Comparison of ENCODE assay signal across 1 cellular context in the genomic region with DNA sequence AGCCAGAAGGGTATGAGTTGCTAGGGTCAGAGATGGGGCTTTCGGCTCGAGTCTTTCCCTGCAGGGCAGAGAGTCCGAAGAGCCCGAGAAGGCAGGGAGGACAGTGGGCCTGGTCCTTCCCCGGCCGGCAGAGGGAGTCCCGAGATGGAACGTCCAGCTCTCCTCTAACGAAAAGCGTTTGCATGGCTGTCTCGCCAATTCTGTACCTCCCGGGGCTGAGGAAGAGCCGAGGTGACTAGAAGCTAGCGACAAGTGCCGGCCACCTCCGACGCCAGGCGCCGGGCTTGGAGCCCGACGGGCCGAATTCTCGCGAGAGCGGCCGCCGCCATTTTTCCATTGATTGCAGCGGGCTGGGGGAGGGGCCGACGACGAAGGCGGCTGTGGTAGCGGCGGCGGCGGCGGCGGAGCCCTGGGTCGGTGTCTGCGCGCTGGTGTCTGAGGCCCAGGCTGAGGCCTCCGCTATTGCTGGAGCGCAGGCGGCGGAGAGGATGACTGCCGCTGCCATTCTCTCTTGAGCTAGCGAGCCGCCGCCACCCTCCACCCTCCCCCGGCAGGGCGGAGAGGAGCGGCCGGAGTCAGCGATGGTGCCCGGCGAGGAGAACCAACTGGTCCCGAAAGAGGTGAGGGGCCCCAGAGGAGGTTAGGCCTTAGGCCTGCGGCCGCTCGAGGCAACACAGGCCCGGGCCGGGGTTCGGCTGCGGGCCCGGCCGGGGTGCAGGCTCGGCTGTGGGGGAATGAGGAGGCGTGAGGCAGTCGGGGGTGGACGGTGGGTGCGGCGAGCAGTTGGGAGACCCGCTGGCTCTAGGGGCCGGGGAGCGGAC.
TF ChIP-seq lines count a peak whose summit lies in the region.

USP47 (plus strand) TSS at position 368 of the 821 bp plus-strand sequence; CDS start at position 582, 214 bp downstream.

TF ChIP-seq in HEK293, 187 proteins besides CTCF, POLR2A, EP300 and RAD21 (continued from another document):
- TF ChIP-seq RBAK (tag by site-specific recombination; IDR thresholded peaks at IDR 0.05) (no peak), ZNF132 (tag by site-specific recombination; IDR thresholded peaks at IDR 0.05; ENCODE audit: borderline replicate concordance) (no peak), OVOL3 (tag by site-specific recombination; IDR thresholded peaks at IDR 0.05) (0 out of 2 replicates have a peak, but pooled peaks have one; percentile 26), ZSCAN30 (tag by site-specific recombination; IDR thresholded peaks at IDR 0.05) (peak; percentile 23), ZNF707 (tag by site-specific recombination; IDR thresholded peaks at IDR 0.05) (no peak), TRIM28 (IDR thresholded peaks at IDR 0.05; ENCODE audit: borderline replicate concordance, low read length) (0 out of 2 replicates have a peak, but pooled peaks have one; percentile 18), ZFP3 (tag by site-specific recombination; IDR thresholded peaks at IDR 0.05; ENCODE audit: low read depth) (no peak), ZNF791 (tag by site-specific recombination; IDR thresholded peaks at IDR 0.05) (no peak), BCL11A (tag by site-specific recombination; IDR thresholded peaks at IDR 0.05; ENCODE audit: low read depth) (no peak), ZNF354C (tag by site-specific recombination; IDR thresholded peaks at IDR 0.05; ENCODE audit: borderline replicate concordance, low read depth) (no peak), ZNF292 (tag by site-specific recombination; IDR thresholded peaks at IDR 0.05; ENCODE audit: borderline replicate concordance, low read depth) (no peak), ZBTB10 (tag by site-specific recombination; IDR thresholded peaks at IDR 0.05) (0 out of 2 replicates have a peak, but pooled peaks have one; percentile 64), ZNF423 (tag by site-specific recombination; IDR thresholded peaks at IDR 0.05) (no peak), HOXC10 (CRISPR knock-in tag; IDR thresholded peaks at IDR 0.05) (no peak), ZNF37A (tag by site-specific recombination; IDR thresholded peaks at IDR 0.05) (no peak), ZNF521 (tag by site-specific recombination; IDR thresholded peaks at IDR 0.05) (no peak), ZNF211 (tag by site-specific recombination; IDR thresholded peaks at IDR 0.05; ENCODE audit: low read depth) (no peak), ZBTB17 (tag by site-specific recombination; IDR thresholded peaks at IDR 0.05) (peak; percentile 57), ZNF76 (tag by site-specific recombination; IDR thresholded peaks at IDR 0.05; ENCODE audit: borderline replicate concordance, low read depth) (no peak), GFI1B (tag by site-specific recombination; IDR thresholded peaks at IDR 0.05) (no peak), KLF10 (tag by site-specific recombination; IDR thresholded peaks at IDR 0.05) (peak; percentile 33; the same call in 1 of the 2 replicates), ZNF114 (tag by site-specific recombination; IDR thresholded peaks at IDR 0.05) (no peak), PBX3 (CRISPR knock-in tag; IDR thresholded peaks at IDR 0.05) (no peak), ZNF248 (tag by site-specific recombination; IDR thresholded peaks at IDR 0.05) (no peak), HIC1 (tag by site-specific recombination; IDR thresholded peaks at IDR 0.05) (no peak), ZNF830 (tag by site-specific recombination; IDR thresholded peaks at IDR 0.05; ENCODE audit: low read depth) (no peak), HOXA7 (CRISPR knock-in tag; IDR thresholded peaks at IDR 0.05; ENCODE audit: borderline replicate concordance) (no peak), ZNF792 (tag by site-specific recombination; IDR thresholded peaks at IDR 0.05) (no peak), KLF1 (tag by site-specific recombination; IDR thresholded peaks at IDR 0.05) (no peak), ZNF274 (IDR thresholded peaks at IDR 0.05; ENCODE audit: low read length) (no peak), ZNF274 (tag by site-specific recombination; IDR thresholded peaks at IDR 0.05; ENCODE audit: borderline replicate concordance) (no peak), BCL6B (tag by site-specific recombination; IDR thresholded peaks at IDR 0.05) (no peak), REST (tag by site-specific recombination; IDR thresholded peaks at IDR 0.05) (no peak; the same call in 1 of the 2 replicates), ZNF585B (tag by site-specific recombination; IDR thresholded peaks at IDR 0.05) (no peak), ZNF175 (tag by site-specific recombination; IDR thresholded peaks at IDR 0.05) (no peak), ZNF391 (tag by site-specific recombination; IDR thresholded peaks at IDR 0.05; ENCODE audit: borderline replicate concordance, low read depth) (no peak; the same call in 1 of the 2 replicates)
- TF ChIP-seq, protein P1, sequence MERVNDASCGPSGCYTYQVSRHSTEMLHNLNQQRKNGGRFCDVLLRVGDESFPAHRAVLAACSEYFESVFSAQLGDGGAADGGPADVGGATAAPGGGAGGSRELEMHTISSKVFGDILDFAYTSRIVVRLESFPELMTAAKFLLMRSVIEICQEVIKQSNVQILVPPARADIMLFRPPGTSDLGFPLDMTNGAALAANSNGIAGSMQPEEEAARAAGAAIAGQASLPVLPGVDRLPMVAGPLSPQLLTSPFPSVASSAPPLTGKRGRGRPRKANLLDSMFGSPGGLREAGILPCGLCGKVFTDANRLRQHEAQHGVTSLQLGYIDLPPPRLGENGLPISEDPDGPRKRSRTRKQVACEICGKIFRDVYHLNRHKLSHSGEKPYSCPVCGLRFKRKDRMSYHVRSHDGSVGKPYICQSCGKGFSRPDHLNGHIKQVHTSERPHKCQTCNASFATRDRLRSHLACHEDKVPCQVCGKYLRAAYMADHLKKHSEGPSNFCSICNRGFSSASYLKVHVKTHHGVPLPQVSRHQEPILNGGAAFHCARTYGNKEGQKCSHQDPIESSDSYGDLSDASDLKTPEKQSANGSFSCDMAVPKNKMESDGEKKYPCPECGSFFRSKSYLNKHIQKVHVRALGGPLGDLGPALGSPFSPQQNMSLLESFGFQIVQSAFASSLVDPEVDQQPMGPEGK (tag by site-specific recombination; IDR thresholded peaks at IDR 0.05), result peak; percentile 43; the same call in 1 of the 2 replicates
- TF ChIP-seq, protein P2, sequence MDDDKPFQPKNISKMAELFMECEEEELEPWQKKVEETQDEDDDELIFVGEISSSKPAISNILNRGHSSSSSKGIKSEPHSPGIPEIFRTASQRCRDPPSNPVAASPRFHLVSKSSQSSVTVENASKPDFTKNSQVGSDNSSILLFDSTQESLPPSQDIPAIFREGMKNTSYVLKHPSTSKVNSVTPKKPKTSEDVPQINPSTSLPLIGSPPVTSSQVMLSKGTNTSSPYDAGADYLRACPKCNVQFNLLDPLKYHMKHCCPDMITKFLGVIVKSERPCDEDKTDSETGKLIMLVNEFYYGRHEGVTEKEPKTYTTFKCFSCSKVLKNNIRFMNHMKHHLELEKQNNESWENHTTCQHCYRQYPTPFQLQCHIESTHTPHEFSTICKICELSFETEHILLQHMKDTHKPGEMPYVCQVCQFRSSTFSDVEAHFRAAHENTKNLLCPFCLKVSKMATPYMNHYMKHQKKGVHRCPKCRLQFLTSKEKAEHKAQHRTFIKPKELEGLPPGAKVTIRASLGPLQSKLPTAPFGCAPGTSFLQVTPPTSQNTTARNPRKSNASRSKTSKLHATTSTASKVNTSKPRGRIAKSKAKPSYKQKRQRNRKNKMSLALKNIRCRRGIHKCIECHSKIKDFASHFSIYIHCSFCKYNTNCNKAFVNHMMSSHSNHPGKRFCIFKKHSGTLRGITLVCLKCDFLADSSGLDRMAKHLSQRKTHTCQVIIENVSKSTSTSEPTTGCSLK (tag by site-specific recombination; IDR thresholded peaks at IDR 0.05), result no peak
